13 cellular contexts compared by ENCODE assay signal in the genomic region with DNA sequence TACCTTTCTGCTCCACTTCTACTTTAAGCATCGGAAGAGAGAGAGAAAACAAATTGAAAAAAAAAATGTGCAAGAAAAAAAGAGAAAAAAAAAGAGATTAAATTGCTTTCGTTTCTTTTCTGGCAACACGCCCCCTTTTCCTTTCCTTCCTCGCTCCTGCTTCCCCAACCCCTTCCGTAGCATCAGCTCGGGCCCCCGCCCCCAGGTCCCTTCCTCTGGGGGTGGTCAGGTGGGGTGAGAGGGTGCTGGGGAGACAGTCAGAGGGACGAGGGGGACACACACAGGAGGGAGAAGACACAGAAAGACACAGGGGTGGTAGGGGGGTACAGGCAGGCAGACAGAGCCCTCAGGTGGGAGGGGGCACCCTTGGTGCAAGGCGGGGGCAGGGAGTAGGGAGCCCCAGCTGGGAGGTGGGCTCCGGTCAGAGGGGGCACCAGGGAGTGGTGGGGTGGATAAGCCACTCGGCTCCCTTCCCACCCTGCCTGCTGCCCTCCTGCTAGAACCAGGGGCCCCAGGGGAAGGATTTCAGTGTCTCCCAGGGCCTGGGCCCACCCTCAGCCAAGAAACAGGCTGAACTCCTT. TPM values are rescaled to one million over a fixed set of nuclear protein-coding genes. Genes with fewer than 3 reads are reported as not detected.
A peak's percentile ranks its signal among the peaks of the same experiment; 100 is the strongest.
DNase-seq lines count a peak whose midpoint lies in the region; ATAC-seq and TF ChIP-seq lines count a peak whose summit lies in the region.
"Had no signal": no experiment of that assay in that cellular context is flagged by ENCODE, and none has a peak within 500 bp of the region (broad histone marks: within the 10 kb centered on the region; RNA-seq: fewer than 3 reads in every experiment).

No MANE protein-coding gene starts in this region.

- H3K9me3 Mint-ChIP-seq in activated CD4-positive, alpha-beta T cell treated with anti-CD3 and anti-CD28 coated beads, Interleukin-2, amount 10 ng/mL, durations not matched to agents 24 days and 14 days, result peaks cover 4% of the 10 kb centered on the region
- H3K9me3 Mint-ChIP-seq in activated T-cell treated with anti-CD3 and anti-CD28 coated beads, Interleukin-2, amount 50 U/mL, for 24 hours, result no peaks in the 10 kb centered on the region
- no peaks in the 10 kb centered on the region for H3K9me3 Mint-ChIP-seq in stimulated activated naive CD8-positive, alpha-beta T cell treated with anti-CD3 and anti-CD28 coated beads, Interleukin-15, Interleukin-2, amounts not matched to agents 100 ng/mL and 50 ng/mL, for 24 hours

- H3K27me3 ChIP-seq in hepatocyte, result no peaks in the 10 kb centered on the region
- H3K27me3 ChIP-seq: sigmoid colon had no signal

- 89% methylated on average over 8 of the region's 11 CpGs for WGBS in hepatocyte (ENCODE audit: low lambda C conversion rate, missing lambda C conversion rate)

- H2AFZ ChIP-seq in hepatocyte, result no peak overlapping the region

- no peak overlapping the region for H3K4me3 ChIP-seq in hepatocyte
- H3K4me3 ChIP-seq: sigmoid colon, SK-N-MC had no signal

- H3K79me2 ChIP-seq in hepatocyte, result no peaks in the 10 kb centered on the region

- peak overlapping the region; percentile 73 for H3K27ac ChIP-seq in hepatocyte
- H3K27ac ChIP-seq: SK-N-MC had no signal

- no peaks in the 10 kb centered on the region for H3K36me3 ChIP-seq in hepatocyte (replicated peaks; ENCODE audit: insufficient read depth, low read depth)

- peak; percentile 68 for DNase-seq in activated CD4-positive, alpha-beta T cell treated with anti-CD3 and anti-CD28 coated beads, Interleukin-2, amount 10 ng/mL, durations not matched to agents 24 days and 14 days
- no peak for DNase-seq in activated CD4-positive, alpha-beta T cell treated with anti-CD3 and anti-CD28 coated beads for 48 hours
- DNase-seq in activated T-cell treated with anti-CD3 and anti-CD28 coated beads, Interleukin-2, amount 50 U/mL, for 24 hours, result no peak
- DNase-seq in hepatocyte (ENCODE audit: low spot score), result no peak
- no peak for DNase-seq in mucosa of gallbladder (ENCODE audit: low spot score)
- DNase-seq: activated CD4-positive, CD25-positive, alpha-beta regulatory T cell; DMS 273 treated with DMSO at 0.1 percent for 48 hours; NCI-H1436; sigmoid colon had no signal

- H3K4me2 ChIP-seq in hepatocyte, result no peak overlapping the region

- H3K36me3 Mint-ChIP-seq in activated CD4-positive, alpha-beta T cell treated with anti-CD3 and anti-CD28 coated beads, Interleukin-2, amount 10 ng/mL, durations not matched to agents 24 days and 14 days (ENCODE audit: low read depth), result peaks cover 15% of the 10 kb centered on the region
- peaks cover 37% of the 10 kb centered on the region for H3K36me3 Mint-ChIP-seq in activated T-cell treated with anti-CD3 and anti-CD28 coated beads, Interleukin-2, amount 50 U/mL, for 24 hours (ENCODE audit: low read depth)
- peaks cover 9% of the 10 kb centered on the region for H3K36me3 Mint-ChIP-seq in stimulated activated naive CD8-positive, alpha-beta T cell treated with anti-CD3 and anti-CD28 coated beads, Interleukin-15, Interleukin-2, amounts not matched to agents 100 ng/mL and 50 ng/mL, for 24 hours (ENCODE audit: low read depth)

- H3K9me2 ChIP-seq in hepatocyte (replicated peaks; ENCODE audit: insufficient read depth), result no peaks in the 10 kb centered on the region

- no peaks in the 10 kb centered on the region for H3K9me3 ChIP-seq in hepatocyte (ENCODE audit: low read depth)
- H3K9me3 ChIP-seq: sigmoid colon had no signal

- no peak for ATAC-seq in GM18873 (IDR thresholded peaks at IDR 0.05; ENCODE audit: low FRiP score, unreplicated experiment)
- ATAC-seq in HG03097 (IDR thresholded peaks at IDR 0.05; ENCODE audit: low FRiP score, unreplicated experiment), result no peak

- H3K4me1 ChIP-seq in hepatocyte (ENCODE audit: insufficient read depth), result peaks cover 17% of the 10 kb centered on the region

- H3K27ac Mint-ChIP-seq in activated CD4-positive, alpha-beta T cell treated with anti-CD3 and anti-CD28 coated beads, Interleukin-2, amount 10 ng/mL, durations not matched to agents 24 days and 14 days, result peak overlapping the region; percentile 21
- peak overlapping the region; percentile 86 for H3K27ac Mint-ChIP-seq in activated T-cell treated with anti-CD3 and anti-CD28 coated beads, Interleukin-2, amount 50 U/mL, for 24 hours
- peak overlapping the region; percentile 52 for H3K27ac Mint-ChIP-seq in stimulated activated naive CD8-positive, alpha-beta T cell treated with anti-CD3 and anti-CD28 coated beads, Interleukin-15, Interleukin-2, amounts not matched to agents 100 ng/mL and 50 ng/mL, for 24 hours

- H4K20me1 ChIP-seq in hepatocyte (ENCODE audit: insufficient read depth, poor library complexity, severe bottlenecking), result no peaks in the 10 kb centered on the region

- peak overlapping the region; percentile 65 for H3K4me3 Mint-ChIP-seq in activated CD4-positive, alpha-beta T cell treated with anti-CD3 and anti-CD28 coated beads, Interleukin-2, amount 10 ng/mL, durations not matched to agents 24 days and 14 days
- H3K4me3 Mint-ChIP-seq in activated T-cell treated with anti-CD3 and anti-CD28 coated beads, Interleukin-2, amount 50 U/mL, for 24 hours, result peak overlapping the region; percentile 52
- peak overlapping the region; percentile 66 for H3K4me3 Mint-ChIP-seq in stimulated activated naive CD8-positive, alpha-beta T cell treated with anti-CD3 and anti-CD28 coated beads, Interleukin-15, Interleukin-2, amounts not matched to agents 100 ng/mL and 50 ng/mL, for 24 hours

- peaks cover 11% of the 10 kb centered on the region for H3K4me1 Mint-ChIP-seq in activated CD4-positive, alpha-beta T cell treated with anti-CD3 and anti-CD28 coated beads, Interleukin-2, amount 10 ng/mL, durations not matched to agents 24 days and 14 days
- H3K4me1 Mint-ChIP-seq in activated T-cell treated with anti-CD3 and anti-CD28 coated beads, Interleukin-2, amount 50 U/mL, for 24 hours (ENCODE audit: low read depth), result peaks cover 23% of the 10 kb centered on the region
- H3K4me1 Mint-ChIP-seq in stimulated activated naive CD8-positive, alpha-beta T cell treated with anti-CD3 and anti-CD28 coated beads, Interleukin-15, Interleukin-2, amounts not matched to agents 100 ng/mL and 50 ng/mL, for 24 hours (ENCODE audit: low read depth), result peaks cover 24% of the 10 kb centered on the region

- no peaks in the 10 kb centered on the region for H3K27me3 Mint-ChIP-seq in activated CD4-positive, alpha-beta T cell treated with anti-CD3 and anti-CD28 coated beads, Interleukin-2, amount 10 ng/mL, durations not matched to agents 24 days and 14 days
- H3K27me3 Mint-ChIP-seq in activated T-cell treated with anti-CD3 and anti-CD28 coated beads, Interleukin-2, amount 50 U/mL, for 24 hours, result no peaks in the 10 kb centered on the region
- H3K27me3 Mint-ChIP-seq in stimulated activated naive CD8-positive, alpha-beta T cell treated with anti-CD3 and anti-CD28 coated beads, Interleukin-15, Interleukin-2, amounts not matched to agents 100 ng/mL and 50 ng/mL, for 24 hours, result no peaks in the 10 kb centered on the region

- intact Hi-C loops in activated CD4-positive, alpha-beta T cell treated with anti-CD3 and anti-CD28 coated beads, Interleukin-2, amount 10 ng/mL, durations not matched to agents 24 days and 14 days (cut with micrococcal nuclease), result no loop called here

- no peak for TF ChIP-seq CTCF in hepatocyte (IDR thresholded peaks at IDR 0.05; ENCODE audit: poor library complexity)

RNA-seq across cellular contexts. Expression of gene ASF1B, which starts 30.7 kb away (rescaled TPM):
- total RNA-seq in activated CD4-positive, alpha-beta T cell treated with anti-CD3 and anti-CD28 coated beads, Interleukin-2, amount 10 ng/mL, durations not matched to agents 24 days and 14 days, result 85.8 and 90.2 TPM in 2 replicates
- total RNA-seq in hepatocyte (5.1 and 7.3 TPM in 2 replicates), mucosa of gallbladder (1.7 TPM)
- polyA plus RNA-seq in hepatocyte, result 10.0 and 12.4 TPM in 2 replicates

RNA-seq across cellular contexts. Expression of gene ADGRL1, which starts 38.9 kb away (rescaled TPM):
- total RNA-seq in activated CD4-positive, alpha-beta T cell treated with anti-CD3 and anti-CD28 coated beads, Interleukin-2, amount 10 ng/mL, durations not matched to agents 24 days and 14 days, result 14.3 and 17.2 TPM in 2 replicates
- total RNA-seq in hepatocyte (11.5 and 16.9 TPM in 2 replicates), mucosa of gallbladder (33.2 TPM)
- polyA plus RNA-seq in hepatocyte, result 11.9 and 16.3 TPM in 2 replicates

RNA-seq across cellular contexts. Expression of gene PRKACA, which starts 49.5 kb away (rescaled TPM):
- 62.6 and 64.7 TPM in 2 replicates for total RNA-seq in activated CD4-positive, alpha-beta T cell treated with anti-CD3 and anti-CD28 coated beads, Interleukin-2, amount 10 ng/mL, durations not matched to agents 24 days and 14 days
- total RNA-seq in hepatocyte (29.0 and 41.5 TPM in 2 replicates), mucosa of gallbladder (98.7 TPM)
- 12.2 and 13.4 TPM in 2 replicates for polyA plus RNA-seq in hepatocyte

Comparison
In these comparisons a context has a peak if more than half of its experiments do, and no peak if none do; other contexts are left out.
1. H3K27ac Mint-ChIP-seq: peak in every context shown above with its lines; median percentile 86 in activated T-cell treated with anti-CD3 and anti-CD28 coated beads, Interleukin-2, amount 50 U/mL, for 24 hours; 52 in stimulated activated naive CD8-positive, alpha-beta T cell treated with anti-CD3 and anti-CD28 coated beads, Interleukin-15, Interleukin-2, amounts not matched to agents 100 ng/mL and 50 ng/mL, for 24 hours; 21 in activated CD4-positive, alpha-beta T cell treated with anti-CD3 and anti-CD28 coated beads, Interleukin-2, amount 10 ng/mL, durations not matched to agents 24 days and 14 days.
2. RNA of gene ASF1B, which starts 30.7 kb away (total RNA-seq): 85.8 to 90.2 TPM in activated CD4-positive, alpha-beta T cell treated with anti-CD3 and anti-CD28 coated beads, Interleukin-2, amount 10 ng/mL, durations not matched to agents 24 days and 14 days; 5.1 to 7.3 TPM in hepatocyte and 1.7 TPM in mucosa of gallbladder (single experiment); every median in the first group is over 10 times any median in the second.
3. Peak in every context shown above with its lines, with median percentiles within 50 percentile points of each other: H3K4me3 Mint-ChIP-seq.